ENCODE assay signal across 34 cellular contexts in the genomic region with DNA sequence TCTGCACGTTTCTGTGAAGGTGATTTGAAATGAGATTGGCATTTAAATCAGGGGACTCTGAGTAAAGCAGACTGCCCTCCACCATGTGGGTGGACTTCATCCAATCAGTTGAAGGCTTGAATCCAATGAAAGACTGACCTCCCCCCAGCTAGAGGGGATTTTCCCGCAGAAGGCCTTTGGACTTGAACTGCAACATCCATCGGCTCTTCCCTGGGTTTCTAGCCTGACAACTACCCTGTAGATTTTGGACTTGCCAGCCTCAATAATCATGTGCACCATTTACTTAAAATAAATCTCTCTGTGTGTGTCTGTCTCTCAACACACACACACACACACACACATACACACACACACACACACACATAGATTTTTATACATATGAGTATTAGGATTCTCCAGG.
"Had no signal": no experiment of that assay in that cellular context is flagged by ENCODE, and none has a peak within 500 bp of the region (broad histone marks: within the 10 kb centered on the region; RNA-seq: fewer than 3 reads in every experiment).

No MANE protein-coding gene starts in this region.

- H3K9me3 ChIP-seq: adrenal gland, ascending aorta, body of pancreas had no signal

- H3K4me1 ChIP-seq: adrenal gland, ascending aorta, body of pancreas, breast epithelium had no signal

- DNase-seq: activated effector memory CD4-positive, alpha-beta T cell treated with anti-CD3 and anti-CD28 coated beads, Interleukin-2, amount 50 U/mL, for 16 hours; activated effector memory CD4-positive, alpha-beta T cell treated with Interleukin-2 at 50 U/mL for 16 hours; activated gamma-delta T cell; activated gamma-delta T cell treated with Interleukin-2 at 50 U/mL for 16 hours; activated naive CD4-positive, alpha-beta T cell; activated naive CD4-positive, alpha-beta T cell treated with anti-CD3 and anti-CD28 coated beads for 36 hours; activated naive CD4-positive, alpha-beta T cell treated with anti-CD3 and anti-CD28 coated beads, Interleukin-2, amount 10 ng/mL, durations not matched to agents 7 days and 5 days; activated naive CD4-positive, alpha-beta T cell treated with anti-CD3 and anti-CD28 coated beads, Interleukin-2, amount 50 U/mL, for 16 hours; activated naive CD4-positive, alpha-beta T cell treated with Interleukin-2 at 50 U/mL for 16 hours; activated naive CD8-positive, alpha-beta T cell treated with anti-CD3 and anti-CD28 coated beads for 36 hours; activated naive CD8-positive, alpha-beta T cell treated with anti-CD3 and anti-CD28 coated beads, Interleukin-2, amount 10 ng/mL, durations not matched to agents 7 days and 5 days; activated naive CD8-positive, alpha-beta T cell treated with anti-CD3 and anti-CD28 coated beads, Interleukin-2, amount 50 U/mL, for 24 hours; activated T-cell treated with anti-CD3 and anti-CD28 coated beads, Interleukin-2, amount 50 U/mL, for 1 hour; activated T-cell treated with anti-CD3 and anti-CD28 coated beads, Interleukin-2, amount 50 U/mL, for 24 hours; activated T-cell treated with anti-CD3 and anti-CD28 coated beads, Interleukin-2, amount 50 U/mL, for 4 hours; activated T-cell treated with anti-CD3 and anti-CD28 coated beads, Interleukin-2, amount 50 U/mL, for 48 hours; activated T-cell treated with anti-CD3 and anti-CD28 coated beads, Interleukin-2, amount 50 U/mL, for 72 hours; adrenal gland; amniotic stem cell; amygdala; anterior cingulate cortex; aorta; body of pancreas; brain microvascular endothelial cell; caudate nucleus; central memory CD4-positive, alpha-beta T cell; cerebellar nuclear complex had no signal

- H3K27ac ChIP-seq: adrenal gland, ascending aorta, body of pancreas, brain microvascular endothelial cell, breast epithelium, cardiac muscle cell had no signal

- H3K27me3 ChIP-seq: adrenal gland, ascending aorta, body of pancreas, brain microvascular endothelial cell, breast epithelium, cardiac muscle cell had no signal

- H3K36me3 ChIP-seq: adrenal gland, ascending aorta, brain microvascular endothelial cell, breast epithelium, cardiac muscle cell had no signal

- ATAC-seq: activated naive CD4-positive, alpha-beta T cell treated with anti-CD3 and anti-CD28 coated beads, Interleukin-2, amount 50 U/mL, for 72 hours; activated naive CD8-positive, alpha-beta T cell treated with anti-CD3 and anti-CD28 coated beads, Interleukin-2, amount 50 U/mL, for 24 hours; activated T-cell treated with anti-CD3 and anti-CD28 coated beads, Interleukin-2, amount 50 U/mL, for 4 hours; activated T-cell treated with anti-CD3 and anti-CD28 coated beads, Interleukin-2, amount 50 U/mL, for 72 hours; activated T-helper 17 cell treated with anti-CD3 and anti-CD28 coated beads, Interleukin-2, amount 50 U/mL, for 72 hours; body of pancreas had no signal

- H3K4me3 ChIP-seq: adrenal gland, ascending aorta, body of pancreas, breast epithelium, cardiac muscle cell had no signal

- FAIRE-seq: astrocyte, bronchial epithelial cell had no signal
